1 cellular context compared by ENCODE assay signal in genomic region chr3:16252243-16252978, GRCh38.
A peak's percentile ranks its signal among the peaks of the same experiment; 100 is the strongest.
TF ChIP-seq lines count a peak whose summit lies in the region.

No MANE protein-coding gene starts in this region.

TF ChIP-seq in HepG2, 621 proteins besides CTCF, POLR2A, EP300 and RAD21 (continued from another document and continues in another):
- TF ChIP-seq ZHX1 (CRISPR knock-in tag; IDR thresholded peaks at IDR 0.05; ENCODE audit: low read depth) = no peak
- TF ChIP-seq FOXJ3 (CRISPR knock-in tag; IDR thresholded peaks at IDR 0.05; ENCODE audit: borderline replicate concordance) = peak; percentile 43; the same call in 1 of the 2 replicates
- no peak for TF ChIP-seq ZNF878 (CRISPR knock-in tag; IDR thresholded peaks at IDR 0.05)
- TF ChIP-seq ZNF33A (CRISPR knock-in tag; IDR thresholded peaks at IDR 0.05; ENCODE audit: borderline replicate concordance) = no peak
- TF ChIP-seq EZH2 (conservative IDR thresholded peaks at IDR 0.05; ENCODE audit: low read depth, low read length) = no peak
- no peak for TF ChIP-seq ZNF552 (CRISPR knock-in tag; IDR thresholded peaks at IDR 0.05; ENCODE audit: borderline replicate concordance)
- no peak for TF ChIP-seq DZIP1 (CRISPR knock-in tag; IDR thresholded peaks at IDR 0.05)
- peak; percentile 88; the same call in 1 of the 2 replicates for TF ChIP-seq ZBTB20 (CRISPR knock-in tag; IDR thresholded peaks at IDR 0.05; ENCODE audit: borderline replicate concordance, low read depth)
- no peak for TF ChIP-seq NR0B2 (CRISPR knock-in tag; IDR thresholded peaks at IDR 0.05)
- TF ChIP-seq ZBTB38 (CRISPR knock-in tag; IDR thresholded peaks at IDR 0.05) = no peak
- TF ChIP-seq MIER3 (CRISPR knock-in tag; IDR thresholded peaks at IDR 0.05; ENCODE audit: borderline replicate concordance) = no peak
- TF ChIP-seq TIGD3 (CRISPR knock-in tag; IDR thresholded peaks at IDR 0.05; ENCODE audit: borderline replicate concordance) = 0 out of 2 replicates have a peak, but pooled peaks have one; percentile 30
- 0 out of 2 replicates have a peak, but pooled peaks have one; percentile 11 for TF ChIP-seq BCL6 (CRISPR knock-in tag; IDR thresholded peaks at IDR 0.05)
- TF ChIP-seq STAG1 (CRISPR knock-in tag; IDR thresholded peaks at IDR 0.05) = no peak
- TF ChIP-seq HNF4G (IDR thresholded peaks at IDR 0.05; ENCODE audit: borderline replicate concordance, low read depth, low read length) = peak; percentile 70
- TF ChIP-seq HNF4G (CRISPR knock-in tag; IDR thresholded peaks at IDR 0.05; ENCODE audit: borderline replicate concordance, low read depth) = no peak
- no peak for TF ChIP-seq GPN1 (CRISPR knock-in tag; IDR thresholded peaks at IDR 0.05; ENCODE audit: borderline replicate concordance)
- no peak for TF ChIP-seq ZNF510 (CRISPR knock-in tag; IDR thresholded peaks at IDR 0.05; ENCODE audit: low read depth)
- TF ChIP-seq IRF1 (CRISPR knock-in tag; IDR thresholded peaks at IDR 0.05; ENCODE audit: low read depth) = no peak
- TF ChIP-seq ZNF446 (CRISPR knock-in tag; IDR thresholded peaks at IDR 0.05) = no peak
- peak; percentile 89 for TF ChIP-seq HNF4A (CRISPR knock-in tag; IDR thresholded peaks at IDR 0.05)
- no peak for TF ChIP-seq BRD4 (CRISPR knock-in tag; IDR thresholded peaks at IDR 0.05)
- TF ChIP-seq ZHX2 (IDR thresholded peaks at IDR 0.05; ENCODE audit: low read depth) = no peak
- no peak for TF ChIP-seq ZHX2 (CRISPR knock-in tag; IDR thresholded peaks at IDR 0.05; ENCODE audit: borderline replicate concordance)
- no peak for TF ChIP-seq CENPBD1 (CRISPR knock-in tag; IDR thresholded peaks at IDR 0.05; ENCODE audit: borderline replicate concordance, low read depth)
- TF ChIP-seq RAD51 (IDR thresholded peaks at IDR 0.05; ENCODE audit: borderline replicate concordance) = no peak
- TF ChIP-seq TRAFD1 (CRISPR knock-in tag; IDR thresholded peaks at IDR 0.05; ENCODE audit: borderline replicate concordance) = no peak
- no peak for TF ChIP-seq FLYWCH1 (CRISPR knock-in tag; IDR thresholded peaks at IDR 0.05)
- TF ChIP-seq ZNF24 (IDR thresholded peaks at IDR 0.05) = no peak
- TF ChIP-seq PHF21A (CRISPR knock-in tag; IDR thresholded peaks at IDR 0.05) = peak; percentile 58; the same call in 1 of the 2 replicates
- TF ChIP-seq CSRNP1 (CRISPR knock-in tag; IDR thresholded peaks at IDR 0.05) = no peak
- no peak for TF ChIP-seq ZFP1 (CRISPR knock-in tag; IDR thresholded peaks at IDR 0.05)
- TF ChIP-seq DR1 (CRISPR knock-in tag; IDR thresholded peaks at IDR 0.05) = no peak
- peak; percentile 55; the same call in 1 of the 2 replicates for TF ChIP-seq DRAP1 (CRISPR knock-in tag; IDR thresholded peaks at IDR 0.05)
- TF ChIP-seq MXD1 (CRISPR knock-in tag; IDR thresholded peaks at IDR 0.05) = no peak
- no peak for TF ChIP-seq ZNF841 (CRISPR knock-in tag; IDR thresholded peaks at IDR 0.05; ENCODE audit: borderline replicate concordance)
- TF ChIP-seq KAT2B (IDR thresholded peaks at IDR 0.05; ENCODE audit: borderline replicate concordance, low read depth, low read length) = no peak
- TF ChIP-seq ARID3A (IDR thresholded peaks at IDR 0.05; ENCODE audit: low read depth, low read length) = peak; percentile 74; the same call in 1 of the 2 replicates
- no peak for TF ChIP-seq SMYD3 (CRISPR knock-in tag; IDR thresholded peaks at IDR 0.05)
- no peak for TF ChIP-seq PPARG (CRISPR knock-in tag; conservative IDR thresholded peaks at IDR 0.05)
